ENCODE assay signal across 20 cellular contexts in the genomic region with DNA sequence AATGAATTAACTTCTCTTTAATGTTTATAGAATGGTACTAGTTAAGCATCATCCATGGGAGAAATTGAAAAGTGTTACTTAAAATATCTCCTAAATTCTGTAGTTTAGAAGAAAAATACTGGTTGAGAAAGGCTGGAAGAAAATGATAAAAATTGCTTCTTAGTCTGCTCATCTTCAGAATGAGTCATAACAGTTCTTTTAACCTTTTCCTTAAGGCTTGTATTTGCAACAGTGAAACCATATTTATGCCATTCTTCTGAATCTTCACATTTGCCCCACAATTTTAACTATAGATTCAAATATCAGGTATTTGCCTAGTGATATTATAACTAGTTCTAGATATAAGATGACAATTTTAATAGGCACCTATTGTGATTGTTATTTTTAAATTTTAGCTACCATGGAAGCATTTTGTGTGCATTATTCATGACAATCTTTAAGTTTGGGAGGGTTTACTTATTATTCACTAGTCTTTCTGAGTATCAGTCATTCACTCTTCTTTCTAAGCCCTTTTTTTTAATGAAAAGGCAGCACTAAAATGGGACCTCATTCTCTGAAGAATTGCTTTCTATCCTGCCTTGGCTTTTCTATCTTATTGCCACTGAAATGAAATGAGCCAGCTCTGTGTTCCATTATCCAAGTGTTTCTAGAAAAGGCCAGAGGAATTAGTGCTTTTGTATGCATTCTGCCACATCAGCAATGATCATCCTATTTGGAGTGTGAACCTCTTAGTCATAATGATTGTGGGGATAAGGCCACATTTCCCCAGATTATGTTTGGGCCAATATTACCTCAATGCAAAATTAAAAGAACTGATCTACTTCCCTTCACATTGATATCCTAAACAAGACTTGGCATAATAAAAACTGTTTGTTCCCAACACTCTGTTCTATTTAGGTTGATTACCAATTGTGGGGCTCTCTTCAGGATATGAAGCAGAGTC. TPM values are rescaled to one million over a fixed set of nuclear protein-coding genes. Genes with fewer than 3 reads are reported as not detected.
A peak's percentile ranks its signal among the peaks of the same experiment; 100 is the strongest.
DNase-seq lines count a peak whose midpoint lies in the region; FAIRE-seq and TF ChIP-seq lines count a peak whose summit lies in the region.
"Had no signal": no experiment of that assay in that cellular context is flagged by ENCODE, and none has a peak within 500 bp of the region (broad histone marks: within the 10 kb centered on the region; RNA-seq: fewer than 3 reads in every experiment).

No MANE protein-coding gene starts in this region.

- no peak overlapping the region for H3K4me3 ChIP-seq in sigmoid colon
- H3K4me3 ChIP-seq: esophagus muscularis mucosa, uterus had no signal

- DNase-seq in GM12891 (ENCODE audit: insufficient read length, low spot score) (no peak), GM19239 (ENCODE audit: insufficient read length, low spot score) (no peak), midbrain (lab: John Stamatoyannopoulos, UW) (peak; percentile 4), sigmoid colon (no peak), GM03348 (ENCODE audit: low spot score) (no peak), SK-N-DZ (ENCODE audit: low spot score) (no peak)
- DNase-seq in activated CD4-positive, alpha-beta memory T cell treated with anti-CD3 and anti-CD28 coated beads, Interleukin-2, amount 10 ng/mL, durations not matched to agents 7 days and 5 days = no peak
- DNase-seq: glutamatergic neuron; Kasumi-1; mesendoderm; NCI-H2029; NCI-H524; PC-3; stimulated activated CD4-positive, alpha-beta T cell treated with anti-CD3 and anti-CD28 coated beads, Interleukin-4, amount 100 ng/mL, for 4 hours; uterus had no signal

- TF ChIP-seq POLR2A in GM12891 (IDR thresholded peaks at IDR 0.05; ENCODE audit: low read depth, low read length) = no peak
- TF ChIP-seq POLR2A in sigmoid colon (IDR thresholded peaks at IDR 0.05) = no peak

- H3K36me3 Mint-ChIP-seq in activated CD4-positive, alpha-beta memory T cell treated with anti-CD3 and anti-CD28 coated beads, Interleukin-2, amount 10 ng/mL, durations not matched to agents 7 days and 5 days (ENCODE audit: low read depth) = peaks cover 78% of the 10 kb centered on the region

- peaks cover 20% of the 10 kb centered on the region for H3K9me3 Mint-ChIP-seq in activated CD4-positive, alpha-beta memory T cell treated with anti-CD3 and anti-CD28 coated beads, Interleukin-2, amount 10 ng/mL, durations not matched to agents 7 days and 5 days

- no peak for TF ChIP-seq EP300 in sigmoid colon (IDR thresholded peaks at IDR 0.05)

- POLR2A ChIA-PET in activated CD4-positive, alpha-beta memory T cell treated with anti-CD3 and anti-CD28 coated beads, Interleukin-2, amount 10 ng/mL, durations not matched to agents 7 days and 5 days (lab: Charles Lee) = interaction anchor here (1.1 to 1.5 kb wide), 2 partner anchors 34 kb away, joined by 4 read pairs; no protein-coding TSS in a partner anchor

- TF ChIP-seq CTCF in sigmoid colon (IDR thresholded peaks at IDR 0.05) = no peak

- FAIRE-seq in GM12891 (lab: Jason Lieb, UNC) (no peak), GM19239 (lab: Jason Lieb, UNC) (peak; percentile 75)
- FAIRE-seq: astrocyte had no signal

- peaks cover 62% of the 10 kb centered on the region for H3K4me1 Mint-ChIP-seq in activated CD4-positive, alpha-beta memory T cell treated with anti-CD3 and anti-CD28 coated beads, Interleukin-2, amount 10 ng/mL, durations not matched to agents 7 days and 5 days

- no peak overlapping the region for H3K4me3 Mint-ChIP-seq in activated CD4-positive, alpha-beta memory T cell treated with anti-CD3 and anti-CD28 coated beads, Interleukin-2, amount 10 ng/mL, durations not matched to agents 7 days and 5 days
- H3K4me3 Mint-ChIP-seq: dendritic cell treated with granulocyte-macrophage colony-stimulating factor and Interleukin-4, amounts not matched to agents 40 ng/mL and 50 ng/mL, for 4 days had no signal

- H3K27me3 ChIP-seq in sigmoid colon = no peaks in the 10 kb centered on the region
- H3K27me3 ChIP-seq: esophagus muscularis mucosa, uterus had no signal

- no peaks in the 10 kb centered on the region for H3K9me3 ChIP-seq in sigmoid colon
- H3K9me3 ChIP-seq: esophagus muscularis mucosa, uterus had no signal

- intact Hi-C loops in sigmoid colon (cut with DNase I) = no loop called here

- no peaks in the 10 kb centered on the region for H3K36me3 ChIP-seq in sigmoid colon
- H3K36me3 ChIP-seq: esophagus muscularis mucosa, uterus had no signal

- H3K27ac Mint-ChIP-seq in activated CD4-positive, alpha-beta memory T cell treated with anti-CD3 and anti-CD28 coated beads, Interleukin-2, amount 10 ng/mL, durations not matched to agents 7 days and 5 days = peak overlapping the region; percentile 58
- H3K27ac Mint-ChIP-seq: dendritic cell treated with granulocyte-macrophage colony-stimulating factor and Interleukin-4, amounts not matched to agents 40 ng/mL and 50 ng/mL, for 4 days had no signal

- CTCF ChIA-PET in activated CD4-positive, alpha-beta memory T cell treated with anti-CD3 and anti-CD28 coated beads, Interleukin-2, amount 10 ng/mL, durations not matched to agents 7 days and 5 days (lab: Charles Lee) = interaction anchor here (1.3 kb wide), 1 partner anchor 250 kb away, joined by 3 read pairs; no protein-coding TSS in a partner anchor

- no peaks in the 10 kb centered on the region for H3K4me1 ChIP-seq in sigmoid colon
- H3K4me1 ChIP-seq: esophagus muscularis mucosa, uterus had no signal

- H3K27ac ChIP-seq in sigmoid colon = no peak overlapping the region
- H3K27ac ChIP-seq: C4-2B, esophagus muscularis mucosa, uterus had no signal

- H3K27me3 Mint-ChIP-seq in activated CD4-positive, alpha-beta memory T cell treated with anti-CD3 and anti-CD28 coated beads, Interleukin-2, amount 10 ng/mL, durations not matched to agents 7 days and 5 days = no peaks in the 10 kb centered on the region
- H3K27me3 Mint-ChIP-seq: dendritic cell treated with granulocyte-macrophage colony-stimulating factor and Interleukin-4, amounts not matched to agents 40 ng/mL and 50 ng/mL, for 4 days had no signal

TF ChIP-seq in GM12891, 5 proteins besides CTCF, POLR2A, EP300 and RAD21:
- 0 out of 2 replicates have a peak, but pooled peaks have one; percentile 26 for TF ChIP-seq POLR2AphosphoS5 (IDR thresholded peaks at IDR 0.05; ENCODE audit: low read depth, low read length)
- TF ChIP-seq POU2F2 (IDR thresholded peaks at IDR 0.05; ENCODE audit: low read depth, low read length) = no peak
- no peak for TF ChIP-seq TAF1 (IDR thresholded peaks at IDR 0.05; ENCODE audit: low read depth, low read length)

RNA-seq across cellular contexts. Expression of a gene that starts 58.4 kb away (rescaled TPM):
- polyA plus RNA-seq in GM12891 (2012; ENCODE audit: low read depth, missing spikeins) = 61.8 TPM
- 10 to 100 TPM; 87.1 to 91.0 TPM for total RNA-seq in activated CD4-positive, alpha-beta memory T cell treated with anti-CD3 and anti-CD28 coated beads, Interleukin-2, amount 10 ng/mL, durations not matched to agents 7 days and 5 days
- 1 to 10 TPM; 4.4 to 7.5 (median 4.7) TPM for total RNA-seq in sigmoid colon
- 10 to 100 TPM in 2 of 3 donors, 1 to 10 TPM in 1; 7.8 to 16.4 (median 11.8) TPM for polyA plus RNA-seq in sigmoid colon
- not detected in 2 replicates for polyA plus RNA-seq in SK-N-DZ (2014; cell fraction: cytosol; rRNA removed)
- 0.24 and 0.44 TPM in 2 replicates for polyA plus RNA-seq in SK-N-DZ (2014; cell fraction: nucleus; rRNA removed)
- total RNA-seq: Daoy, PC-3 had no signal

Comparison
In these comparisons a context has a peak if more than half of its experiments do, and no peak if none do; other contexts are left out.
1. RNA of a gene that starts 58.4 kb away (total RNA-seq): 87.1 to 91.0 TPM in activated CD4-positive, alpha-beta memory T cell treated with anti-CD3 and anti-CD28 coated beads, Interleukin-2, amount 10 ng/mL, durations not matched to agents 7 days and 5 days; 4.4 to 7.5 TPM in sigmoid colon; every median in the first group is over 10 times any median in the second.